In the genomic region with DNA sequence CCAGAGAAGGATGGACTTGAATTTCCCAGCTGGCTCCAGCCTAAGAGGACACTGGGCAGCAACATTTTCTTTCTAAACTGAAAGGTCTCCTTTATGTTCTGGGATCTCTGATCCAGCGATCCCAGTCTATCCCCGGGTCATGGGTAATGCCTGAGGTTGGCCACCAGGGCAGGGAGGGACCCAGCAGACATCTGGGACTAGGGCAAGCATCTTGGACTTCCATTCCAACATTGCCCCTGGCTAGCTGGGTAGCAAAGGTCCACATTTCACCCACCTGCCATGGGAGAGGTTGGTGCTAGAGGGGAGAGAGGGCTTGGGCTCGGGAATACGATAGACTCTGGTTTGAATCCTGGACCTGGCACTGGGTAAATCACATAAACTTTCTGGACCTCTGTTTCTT, we compare ENCODE assay signal across 16 cellular contexts.
DNase-seq lines count a peak whose midpoint lies in the region; ATAC-seq and TF ChIP-seq lines count a peak whose summit lies in the region.
"Had no signal": no experiment of that assay in that cellular context is flagged by ENCODE, and none has a peak within 500 bp of the region (broad histone marks: within the 10 kb centered on the region; RNA-seq: fewer than 3 reads in every experiment).

No MANE protein-coding gene starts in this region.

- H3K9me3 Mint-ChIP-seq in osteocyte (ENCODE audit: unreplicated experiment), result no peaks in the 10 kb centered on the region
- H3K9me3 Mint-ChIP-seq: activated T-cell treated with anti-CD3 and anti-CD28 coated beads, Interleukin-2, amount 50 U/mL, for 4 hours; CD8-positive, alpha-beta T cell had no signal

- ATAC-seq in HG02610 (IDR thresholded peaks at IDR 0.05; ENCODE audit: unreplicated experiment), result no peak
- ATAC-seq: activated T-cell treated with anti-CD3 and anti-CD28 coated beads, Interleukin-2, amount 50 U/mL, for 4 hours; CD8-positive, alpha-beta T cell had no signal

- TF ChIP-seq CTCF in epithelial cell of esophagus (IDR thresholded peaks at IDR 0.05; ENCODE audit: insufficient read depth, low read depth, low read length, missing control alignments), result peak; percentile 14
- peak; percentile 33 for TF ChIP-seq CTCF in retinal pigment epithelial cell (conservative IDR thresholded peaks at IDR 0.05; ENCODE audit: low read depth, low read length)
- no peak for TF ChIP-seq CTCF in osteocyte (IDR thresholded peaks at IDR 0.05)

- DNase-seq in NCI-H82 (lab: John Stamatoyannopoulos, UW) (peak; percentile 40), NCI-H82 treated with DMSO at 0.1 percent for 48 hours (lab: John Stamatoyannopoulos, UW; ENCODE audit: unreplicated experiment) (no peak), NCI-H69 (lab: John Stamatoyannopoulos, UW) (peak; percentile 28), epithelial cell of esophagus (ENCODE audit: low read depth) (no peak), retinal pigment epithelial cell (ENCODE audit: low read depth) (no peak), osteocyte (ENCODE audit: extremely low spot score, unreplicated experiment) (no peak)
- no peak for DNase-seq in stimulated activated CD4-positive, alpha-beta T cell treated with anti-CD3 and anti-CD28 coated beads, Interleukin-4, amount 100 ng/mL, for 1 hour
- DNase-seq: activated T-cell treated with anti-CD3 and anti-CD28 coated beads, Interleukin-2, amount 50 U/mL, for 4 hours; CD8-positive, alpha-beta T cell; Karpas-422; NCI-H1436 treated with DMSO at 0.1 percent for 48 hours; NCI-H345; SJCRH30; small intestine had no signal

- H3K4me3 ChIP-seq in epithelial cell of esophagus (ENCODE audit: low read length), result no peak overlapping the region
- no peak overlapping the region for H3K4me3 ChIP-seq in retinal pigment epithelial cell (ENCODE audit: low read length)
- H3K4me3 ChIP-seq: SJCRH30, tibial nerve had no signal

- H3K4me3 Mint-ChIP-seq in osteocyte (ENCODE audit: unreplicated experiment), result no peak overlapping the region
- H3K4me3 Mint-ChIP-seq: activated T-cell treated with anti-CD3 and anti-CD28 coated beads, Interleukin-2, amount 50 U/mL, for 4 hours; CD8-positive, alpha-beta T cell had no signal

- H3K27ac Mint-ChIP-seq in osteocyte (ENCODE audit: unreplicated experiment), result no peak overlapping the region
- H3K27ac Mint-ChIP-seq: CD8-positive, alpha-beta T cell had no signal

- no peaks in the 10 kb centered on the region for H3K36me3 Mint-ChIP-seq in osteocyte (ENCODE audit: unreplicated experiment)

- H3K27me3 Mint-ChIP-seq in osteocyte (ENCODE audit: unreplicated experiment), result peaks cover 45% of the 10 kb centered on the region

- H3K4me1 Mint-ChIP-seq in osteocyte (ENCODE audit: unreplicated experiment), result no peaks in the 10 kb centered on the region

Comparison
In these comparisons a context has a peak if more than half of its experiments do, and no peak if none do; other contexts are left out.
1. DNase-seq: peak in NCI-H82 (single experiment) and NCI-H69 (single experiment); none in NCI-H82 treated with DMSO at 0.1 percent for 48 hours (single experiment), epithelial cell of esophagus (single experiment), retinal pigment epithelial cell (single experiment), stimulated activated CD4-positive, alpha-beta T cell treated with anti-CD3 and anti-CD28 coated beads, Interleukin-4, amount 100 ng/mL, for 1 hour (single experiment) and osteocyte (single experiment).